37 cellular contexts compared by ENCODE assay signal in genomic region chr3:24838533-24838932, GRCh38.
"Had no signal": no experiment of that assay in that cellular context is flagged by ENCODE, and none has a peak within 500 bp of the region (broad histone marks: within the 10 kb centered on the region; RNA-seq: fewer than 3 reads in every experiment).

No MANE protein-coding gene starts in this region.

- DNase-seq: activated CD4-positive, alpha-beta T cell treated with anti-CD3 and anti-CD28 coated beads for 1 hour; activated CD4-positive, alpha-beta T cell treated with anti-CD3 and anti-CD28 coated beads for 48 hours; activated CD4-positive, alpha-beta T cell treated with anti-CD3 and anti-CD28 coated beads, Interleukin-2, amount 50 U/mL, for 4 hours; activated CD4-positive, CD25-positive, alpha-beta regulatory T cell; activated CD8-positive, alpha-beta T cell treated with anti-CD3 and anti-CD28 coated beads for 36 hours; activated effector memory CD4-positive, alpha-beta T cell treated with anti-CD3 and anti-CD28 coated beads, Interleukin-2, amount 50 U/mL, for 16 hours; activated naive CD4-positive, alpha-beta T cell; activated naive CD4-positive, alpha-beta T cell treated with anti-CD3 and anti-CD28 coated beads, Interleukin-2, amount 50 U/mL, for 16 hours; activated naive CD8-positive, alpha-beta T cell treated with anti-CD3 and anti-CD28 coated beads, Interleukin-2, amount 10 ng/mL, durations not matched to agents 7 days and 5 days; activated T-cell treated with anti-CD3 and anti-CD28 coated beads, Interleukin-2, amount 50 U/mL, for 1 hour; activated T-cell treated with anti-CD3 and anti-CD28 coated beads, Interleukin-2, amount 50 U/mL, for 72 hours; adrenal gland; body of pancreas; Kasumi-1; KG1; MM.1S; MV-4-11; NCI-H1092; NCI-H1436 treated with DMSO at 0.1 percent for 48 hours; NCI-H1694 treated with DMSO at 0.1 percent for 48 hours; NCI-H2029 treated with DMSO at 0.1 percent for 48 hours; NCI-H2107; NCI-H2171; NCI-H2227 treated with DMSO at 0.1 percent for 48 hours; NCI-H446; NCI-H510A treated with DMSO at 0.1 percent for 48 hours; NCI-H526 treated with DMSO at 0.1 percent for 48 hours; PC-3; Peyer's patch; Right ventricle myocardium superior; SW 1271; T-helper 1 cell; T-helper 2 cell; T-helper 9 cell; WERI-Rb-1 had no signal

- H3K36me3 ChIP-seq: adrenal gland, breast epithelium, Peyer's patch, WERI-Rb-1 had no signal

- H3K9me3 Mint-ChIP-seq: activated CD8-positive, alpha-beta T cell treated with anti-CD3 and anti-CD28 coated beads for 36 hours; activated T-cell treated with anti-CD3 and anti-CD28 coated beads, Interleukin-2, amount 50 U/mL, for 72 hours had no signal

- H3K4me1 Mint-ChIP-seq: activated naive CD8-positive, alpha-beta T cell treated with anti-CD3 and anti-CD28 coated beads, Interleukin-2, amount 10 ng/mL, durations not matched to agents 7 days and 5 days; activated T-helper 17 cell treated with anti-CD3 and anti-CD28 coated beads, Interleukin-2, amount 50 U/mL, for 72 hours had no signal

- H3K4me1 ChIP-seq: adrenal gland, body of pancreas, breast epithelium, Peyer's patch had no signal

- H3K9me3 ChIP-seq: adrenal gland, body of pancreas, breast epithelium, Peyer's patch had no signal

- H3K4me3 ChIP-seq: adrenal gland, body of pancreas, breast epithelium, Peyer's patch had no signal

- H3K27ac Mint-ChIP-seq: activated CD8-positive, alpha-beta T cell treated with anti-CD3 and anti-CD28 coated beads for 36 hours; activated naive CD8-positive, alpha-beta T cell treated with anti-CD3 and anti-CD28 coated beads, Interleukin-2, amount 10 ng/mL, durations not matched to agents 7 days and 5 days; activated T-cell treated with anti-CD3 and anti-CD28 coated beads, Interleukin-2, amount 50 U/mL, for 72 hours; activated T-helper 17 cell treated with anti-CD3 and anti-CD28 coated beads, Interleukin-2, amount 50 U/mL, for 72 hours had no signal

- ATAC-seq: activated CD8-positive, alpha-beta T cell treated with anti-CD3 and anti-CD28 coated beads for 36 hours; activated T-cell treated with anti-CD3 and anti-CD28 coated beads, Interleukin-2, amount 50 U/mL, for 72 hours; activated T-helper 17 cell treated with anti-CD3 and anti-CD28 coated beads, Interleukin-2, amount 50 U/mL, for 72 hours; body of pancreas; PC-3 had no signal

- H3K4me3 Mint-ChIP-seq: activated CD8-positive, alpha-beta T cell treated with anti-CD3 and anti-CD28 coated beads for 36 hours; activated naive CD8-positive, alpha-beta T cell treated with anti-CD3 and anti-CD28 coated beads, Interleukin-2, amount 10 ng/mL, durations not matched to agents 7 days and 5 days; activated T-cell treated with anti-CD3 and anti-CD28 coated beads, Interleukin-2, amount 50 U/mL, for 72 hours; activated T-helper 17 cell treated with anti-CD3 and anti-CD28 coated beads, Interleukin-2, amount 50 U/mL, for 72 hours had no signal

- H3K27me3 ChIP-seq: adrenal gland, body of pancreas, breast epithelium, Peyer's patch had no signal

- H3K27me3 Mint-ChIP-seq: activated CD8-positive, alpha-beta T cell treated with anti-CD3 and anti-CD28 coated beads for 36 hours; activated naive CD8-positive, alpha-beta T cell treated with anti-CD3 and anti-CD28 coated beads, Interleukin-2, amount 10 ng/mL, durations not matched to agents 7 days and 5 days; activated T-helper 17 cell treated with anti-CD3 and anti-CD28 coated beads, Interleukin-2, amount 50 U/mL, for 72 hours had no signal

- H3K27ac ChIP-seq: adrenal gland, body of pancreas, breast epithelium, Peyer's patch, WERI-Rb-1 had no signal

- H3K36me3 Mint-ChIP-seq: activated naive CD8-positive, alpha-beta T cell treated with anti-CD3 and anti-CD28 coated beads, Interleukin-2, amount 10 ng/mL, durations not matched to agents 7 days and 5 days had no signal
